ENCODE assay signal across 10 cellular contexts in genomic region chr2:197307236-197307932, GRCh38. TPM values are rescaled to one million over a fixed set of nuclear protein-coding genes. Genes with fewer than 3 reads are reported as not detected.
A peak's percentile ranks its signal among the peaks of the same experiment; 100 is the strongest.
DNase-seq lines count a peak whose midpoint lies in the region; ATAC-seq and TF ChIP-seq lines count a peak whose summit lies in the region.
"Had no signal": no experiment of that assay in that cellular context is flagged by ENCODE, and none has a peak within 500 bp of the region (broad histone marks: within the 10 kb centered on the region; RNA-seq: fewer than 3 reads in every experiment).

No MANE protein-coding gene starts in this region.

- H3K4me3 ChIP-seq in epithelial cell of proximal tubule (ENCODE audit: low read depth, low read length), result no peak overlapping the region
- H3K4me3 ChIP-seq in suprapubic skin, result peak overlapping the region; percentile 14

- no peaks in the 10 kb centered on the region for H3K9me3 Mint-ChIP-seq in activated CD4-positive, alpha-beta T cell treated with anti-CD3 and anti-CD28 coated beads, Interleukin-2, amount 10 ng/mL, durations not matched to agents 24 days and 14 days

- no peaks in the 10 kb centered on the region for H3K27me3 Mint-ChIP-seq in activated CD4-positive, alpha-beta T cell treated with anti-CD3 and anti-CD28 coated beads, Interleukin-2, amount 10 ng/mL, durations not matched to agents 24 days and 14 days

- intact Hi-C loops in activated CD4-positive, alpha-beta T cell treated with anti-CD3 and anti-CD28 coated beads, Interleukin-2, amount 10 ng/mL, durations not matched to agents 24 days and 14 days (cut with micrococcal nuclease), result loop anchor here (5.0 to 10.0 kb wide), 4 partner anchors 125 to 1763 kb away; partner anchors contain the start of gene PGAP1

- no peaks in the 10 kb centered on the region for H3K36me3 ChIP-seq in suprapubic skin

- DNase-seq in activated CD4-positive, alpha-beta T cell treated with anti-CD3 and anti-CD28 coated beads, Interleukin-2, amount 10 ng/mL, durations not matched to agents 24 days and 14 days, result no peak
- no peak for DNase-seq in activated CD4-positive, alpha-beta T cell treated with anti-CD3 and anti-CD28 coated beads, Interleukin-2, amount 50 U/mL, for 4 hours
- DNase-seq in SIG-M5 (lab: John Stamatoyannopoulos, UW) (peak; percentile 36), epithelial cell of proximal tubule (ENCODE audit: low read depth) (no peak), suprapubic skin (ENCODE audit: low spot score in 2 of 2) (no peak), NCI-H1105 (lab: John Stamatoyannopoulos, UW) (no peak), DMS79 (lab: John Stamatoyannopoulos, UW) (no peak)
- DNase-seq: GOT3, NCI-H1930 had no signal

- H3K9me3 ChIP-seq in suprapubic skin, result no peaks in the 10 kb centered on the region

- peak overlapping the region; percentile 90 for H3K4me3 Mint-ChIP-seq in activated CD4-positive, alpha-beta T cell treated with anti-CD3 and anti-CD28 coated beads, Interleukin-2, amount 10 ng/mL, durations not matched to agents 24 days and 14 days

- no peak for ATAC-seq in HG02870 (IDR thresholded peaks at IDR 0.05; ENCODE audit: unreplicated experiment)

- WGBS in suprapubic skin, result 61% methylated on average over 1 of the region's 1 CpG

- TF ChIP-seq CTCF in epithelial cell of proximal tubule (conservative IDR thresholded peaks at IDR 0.05; ENCODE audit: low read depth, low read length) (peak; percentile 19), suprapubic skin (IDR thresholded peaks at IDR 0.05) (no peak)

- no peak for TF ChIP-seq EP300 in suprapubic skin (IDR thresholded peaks at IDR 0.05)

- no peak for TF ChIP-seq POLR2A in suprapubic skin (IDR thresholded peaks at IDR 0.05)

- no peaks in the 10 kb centered on the region for H3K27me3 ChIP-seq in suprapubic skin

- H3K27ac ChIP-seq in suprapubic skin, result peak overlapping the region; percentile 62

- peaks cover 31% of the 10 kb centered on the region for H3K36me3 Mint-ChIP-seq in activated CD4-positive, alpha-beta T cell treated with anti-CD3 and anti-CD28 coated beads, Interleukin-2, amount 10 ng/mL, durations not matched to agents 24 days and 14 days (ENCODE audit: low read depth)

- H3K4me1 ChIP-seq in suprapubic skin, result peaks cover 40% of the 10 kb centered on the region

- H3K27ac Mint-ChIP-seq in activated CD4-positive, alpha-beta T cell treated with anti-CD3 and anti-CD28 coated beads, Interleukin-2, amount 10 ng/mL, durations not matched to agents 24 days and 14 days, result peak overlapping the region; percentile 91

- peaks cover 66% of the 10 kb centered on the region for H3K4me1 Mint-ChIP-seq in activated CD4-positive, alpha-beta T cell treated with anti-CD3 and anti-CD28 coated beads, Interleukin-2, amount 10 ng/mL, durations not matched to agents 24 days and 14 days

RNA-seq across cellular contexts. Expression of gene ANKRD44, which starts 3.2 kb away (rescaled TPM):
- total RNA-seq in activated CD4-positive, alpha-beta T cell treated with anti-CD3 and anti-CD28 coated beads, Interleukin-2, amount 10 ng/mL, durations not matched to agents 24 days and 14 days, result 130 and 147 TPM in 2 replicates
- total RNA-seq in epithelial cell of proximal tubule (1.7 and 4.2 TPM in 2 replicates), suprapubic skin (10 to 100 TPM in 3 of 4 donors, 1 to 10 TPM in 1; 6.3 to 34.4 (median 17.8) TPM)
